8 cellular contexts compared by ENCODE assay signal in genomic region chr13:48304132-48304876, GRCh38. TPM values are rescaled to one million over a fixed set of nuclear protein-coding genes. Genes with fewer than 3 reads are reported as not detected.
A peak's percentile ranks its signal among the peaks of the same experiment; 100 is the strongest.
DNase-seq lines count a peak whose midpoint lies in the region; ATAC-seq and TF ChIP-seq lines count a peak whose summit lies in the region.

No MANE protein-coding gene starts in this region.

- H3K9me3 Mint-ChIP-seq in activated naive CD4-positive, alpha-beta T cell treated with anti-CD3 and anti-CD28 coated beads, Interleukin-2, amount 50 U/mL, for 72 hours: no peaks in the 10 kb centered on the region
- no peaks in the 10 kb centered on the region for H3K9me3 Mint-ChIP-seq in osteocyte (ENCODE audit: unreplicated experiment)

- H3K4me3 Mint-ChIP-seq in osteocyte (ENCODE audit: unreplicated experiment): peak overlapping the region; percentile 92

- TF ChIP-seq CTCF in NB4 (IDR thresholded peaks at IDR 0.05; ENCODE audit: low read depth, low read length) (no peak), osteocyte (IDR thresholded peaks at IDR 0.05) (no peak)

- no peak for TF ChIP-seq POLR2A in NB4 (IDR thresholded peaks at IDR 0.05; ENCODE audit: extremely low read depth, insufficient read length)

- H3K4me1 ChIP-seq in BLaER1: peaks cover 27% of the 10 kb centered on the region

- H3K27me3 ChIP-seq in BLaER1: no peaks in the 10 kb centered on the region

- no peaks in the 10 kb centered on the region for H3K27me3 Mint-ChIP-seq in osteocyte (ENCODE audit: unreplicated experiment)

- H3K4me3 ChIP-seq in BLaER1 (peak overlapping the region; percentile 96), NB4 (ENCODE audit: low read depth, low read length) (peak overlapping the region; percentile 89)

- H3K36me3 ChIP-seq in BLaER1: peaks cover 29% of the 10 kb centered on the region

- peak overlapping the region; percentile 83 for H3K4me2 ChIP-seq in BLaER1

- H3K9ac ChIP-seq in BLaER1: peak overlapping the region; percentile 100

- peaks cover 23% of the 10 kb centered on the region for H3K9me3 ChIP-seq in BLaER1

- peaks cover 16 to 21% of the 10 kb centered on the region in 2 donors for H3K36me3 Mint-ChIP-seq in activated naive CD4-positive, alpha-beta T cell treated with anti-CD3 and anti-CD28 coated beads, Interleukin-2, amount 50 U/mL, for 72 hours
- H3K36me3 Mint-ChIP-seq in osteocyte (ENCODE audit: unreplicated experiment): peaks cover 8% of the 10 kb centered on the region

- peak; percentile 76 for ATAC-seq in GM18502 (IDR thresholded peaks at IDR 0.05; ENCODE audit: poor library complexity, unreplicated experiment)
- peak; percentile 61 for ATAC-seq in HG02759 (IDR thresholded peaks at IDR 0.05; ENCODE audit: unreplicated experiment)
- ATAC-seq in activated naive CD4-positive, alpha-beta T cell treated with anti-CD3 and anti-CD28 coated beads, Interleukin-2, amount 50 U/mL, for 72 hours: peak; percentile 37 to 49

- H3K27ac Mint-ChIP-seq in activated naive CD4-positive, alpha-beta T cell treated with anti-CD3 and anti-CD28 coated beads, Interleukin-2, amount 50 U/mL, for 72 hours: peak overlapping the region; percentile 98 to 99
- peak overlapping the region; percentile 98 for H3K27ac Mint-ChIP-seq in osteocyte (ENCODE audit: unreplicated experiment)

- H3K27ac ChIP-seq in BLaER1: peak overlapping the region; percentile 100

- DNase-seq in NB4 (ENCODE audit: low read depth) (peak; percentile 79), glomerular visceral epithelial cell (ENCODE audit: extremely low spot score) (peak; percentile 51), osteocyte (ENCODE audit: extremely low spot score, unreplicated experiment) (no peak), SHP77 treated with DMSO at 0.1 percent for 48 hours (lab: John Stamatoyannopoulos, UW) (no peak)
- DNase-seq in activated naive CD4-positive, alpha-beta T cell treated with anti-CD3 and anti-CD28 coated beads, Interleukin-2, amount 50 U/mL, for 72 hours (ENCODE audit: low spot score in 2 of 2): peak; percentile 25 to 57

- H4K20me1 ChIP-seq in BLaER1: no peaks in the 10 kb centered on the region

- peaks cover 27% of the 10 kb centered on the region for H3K4me1 Mint-ChIP-seq in osteocyte (ENCODE audit: unreplicated experiment)

RNA-seq across cellular contexts. Expression of gene RB1, which starts 0.8 kb away (rescaled TPM):
- 10 to 100 TPM; 30.3 to 33.8 TPM for total RNA-seq in activated naive CD4-positive, alpha-beta T cell treated with anti-CD3 and anti-CD28 coated beads, Interleukin-2, amount 50 U/mL, for 72 hours
- 42.3 and 45.0 TPM in 2 replicates for total RNA-seq in osteocyte

Comparison
In these comparisons a context has a peak if more than half of its experiments do, and no peak if none do; other contexts are left out.
1. DNase-seq: peak in NB4 (single experiment), activated naive CD4-positive, alpha-beta T cell treated with anti-CD3 and anti-CD28 coated beads, Interleukin-2, amount 50 U/mL, for 72 hours (2 of 2) and glomerular visceral epithelial cell (single experiment); none in osteocyte (single experiment) and SHP77 treated with DMSO at 0.1 percent for 48 hours (single experiment).
2. Peak in every context shown above with its lines, with median percentiles within 50 percentile points of each other: ATAC-seq.